ENCODE assay signal across 8 cellular contexts in the genomic region with DNA sequence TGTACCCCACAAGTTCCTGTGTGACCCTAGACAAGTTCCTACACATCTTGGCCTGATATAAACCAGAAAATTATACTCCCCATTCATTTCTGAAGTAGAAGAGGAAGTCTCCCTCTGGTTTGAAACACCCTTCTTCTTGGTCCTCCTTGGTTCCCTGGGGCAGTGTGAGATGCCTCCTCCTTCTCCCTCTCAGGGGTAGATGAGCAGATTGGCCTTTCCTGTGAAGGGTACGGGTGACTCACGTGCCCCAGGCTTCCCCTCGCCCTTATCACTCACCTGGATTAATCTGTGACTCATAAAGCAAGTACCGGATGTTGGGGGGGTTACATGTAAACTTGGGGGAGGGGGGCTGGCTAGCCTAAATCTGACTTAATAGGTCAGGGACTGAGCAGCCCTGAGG.
DNase-seq lines count a peak whose midpoint lies in the region; ATAC-seq and FAIRE-seq lines count a peak whose summit lies in the region.

No MANE protein-coding gene starts in this region.

- peaks cover 57% of the 10 kb centered on the region for H3K4me1 Mint-ChIP-seq in activated naive CD4-positive, alpha-beta T cell treated with anti-CD3 and anti-CD28 coated beads, Interleukin-2, amount 10 ng/mL, durations not matched to agents 7 days and 5 days

- peak; percentile 44 for DNase-seq in RCC 7860 (ENCODE audit: low spot score)
- peak; percentile 59 for DNase-seq in activated naive CD4-positive, alpha-beta T cell treated with anti-CD3 and anti-CD28 coated beads, Interleukin-2, amount 10 ng/mL, durations not matched to agents 7 days and 5 days
- DNase-seq in stimulated activated CD4-positive, alpha-beta T cell treated with anti-CD3 and anti-CD28 coated beads, Interleukin-15, amount 100 ng/mL, for 1 hour (ENCODE audit: low read depth in 1 of 2, low spot score in 1 of 2): peak; percentile 40 to 44
- no peak for DNase-seq in NOMO-1 treated with DMSO at 0.1 percent for 48 hours (lab: John Stamatoyannopoulos, UW; ENCODE audit: unreplicated experiment)
- no peak for DNase-seq in substantia nigra (lab: John Stamatoyannopoulos, UW)
- no peak for DNase-seq in NCI-H2107 (lab: John Stamatoyannopoulos, UW)
- DNase-seq in AG20443 (ENCODE audit: low spot score): no peak

- CTCF ChIA-PET in activated naive CD4-positive, alpha-beta T cell treated with anti-CD3 and anti-CD28 coated beads, Interleukin-2, amount 10 ng/mL, durations not matched to agents 7 days and 5 days (lab: Charles Lee): interaction anchor here (1.1 to 15.7 kb wide), 3 partner anchors 10 to 83 kb away, joined by 3 to 255 read pairs (median 23); a partner anchor contains a TSS

- no peaks in the 10 kb centered on the region for H3K27me3 Mint-ChIP-seq in activated naive CD4-positive, alpha-beta T cell treated with anti-CD3 and anti-CD28 coated beads, Interleukin-2, amount 10 ng/mL, durations not matched to agents 7 days and 5 days

- FAIRE-seq in RCC 7860 (lab: Jason Lieb, UNC): no peak

- peak; percentile 49 for ATAC-seq in GM18861 (IDR thresholded peaks at IDR 0.05; ENCODE audit: unreplicated experiment)

- peak overlapping the region; percentile 86 for H3K27ac Mint-ChIP-seq in activated naive CD4-positive, alpha-beta T cell treated with anti-CD3 and anti-CD28 coated beads, Interleukin-2, amount 10 ng/mL, durations not matched to agents 7 days and 5 days

- H3K27ac ChIP-seq in substantia nigra (ENCODE audit: low read depth, low read length, poor library complexity, severe bottlenecking): no peak overlapping the region

- H3K36me3 Mint-ChIP-seq in activated naive CD4-positive, alpha-beta T cell treated with anti-CD3 and anti-CD28 coated beads, Interleukin-2, amount 10 ng/mL, durations not matched to agents 7 days and 5 days: peaks cover 11% of the 10 kb centered on the region

- H3K4me3 Mint-ChIP-seq in activated naive CD4-positive, alpha-beta T cell treated with anti-CD3 and anti-CD28 coated beads, Interleukin-2, amount 10 ng/mL, durations not matched to agents 7 days and 5 days: no peak overlapping the region

- no peaks in the 10 kb centered on the region for H3K9me3 Mint-ChIP-seq in activated naive CD4-positive, alpha-beta T cell treated with anti-CD3 and anti-CD28 coated beads, Interleukin-2, amount 10 ng/mL, durations not matched to agents 7 days and 5 days

Comparison
In these comparisons a context has a peak if more than half of its experiments do, and no peak if none do; other contexts are left out.
1. DNase-seq: peak in RCC 7860 (single experiment), activated naive CD4-positive, alpha-beta T cell treated with anti-CD3 and anti-CD28 coated beads, Interleukin-2, amount 10 ng/mL, durations not matched to agents 7 days and 5 days (single experiment) and stimulated activated CD4-positive, alpha-beta T cell treated with anti-CD3 and anti-CD28 coated beads, Interleukin-15, amount 100 ng/mL, for 1 hour (2 of 2); none in NOMO-1 treated with DMSO at 0.1 percent for 48 hours (single experiment), substantia nigra (0 of 49), NCI-H2107 (single experiment) and AG20443 (single experiment).